Comparison of ENCODE assay signal across 17 cellular contexts in the genomic region with DNA sequence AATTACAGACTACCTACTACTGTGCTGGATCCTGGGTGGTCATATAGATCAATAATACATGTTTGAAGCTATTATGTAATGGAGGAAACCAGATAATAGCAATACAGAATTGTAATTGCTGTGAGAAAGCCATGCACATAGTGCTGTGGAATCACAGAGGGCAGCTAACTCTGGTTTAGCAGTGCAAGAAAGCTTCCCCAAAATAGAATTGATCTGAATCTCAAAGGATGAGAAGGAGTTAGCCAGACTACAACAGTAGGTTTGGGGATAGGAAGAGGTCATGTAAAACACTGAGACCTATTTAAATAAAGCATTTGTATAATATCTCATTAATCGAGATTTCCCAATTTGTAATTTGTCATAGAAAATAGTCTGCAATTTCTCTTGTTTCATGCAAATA. TPM values are rescaled to one million over a fixed set of nuclear protein-coding genes. Genes with fewer than 3 reads are reported as not detected.
A peak's percentile ranks its signal among the peaks of the same experiment; 100 is the strongest.
DNase-seq lines count a peak whose midpoint lies in the region; ATAC-seq and TF ChIP-seq lines count a peak whose summit lies in the region.
"Had no signal": no experiment of that assay in that cellular context is flagged by ENCODE, and none has a peak within 500 bp of the region (broad histone marks: within the 10 kb centered on the region; RNA-seq: fewer than 3 reads in every experiment).

No MANE protein-coding gene starts in this region.

- no peak for TF ChIP-seq CTCF in CD8-positive, alpha-beta T cell (IDR thresholded peaks at IDR 0.05)
- TF ChIP-seq CTCF in gastrocnemius medialis (IDR thresholded peaks at IDR 0.05 in 4 of 5, conservative IDR thresholded peaks at IDR 0.05 in 1 of 5): no peak
- no peak for TF ChIP-seq CTCF in PC-9 (conservative IDR thresholded peaks at IDR 0.05)

- no peak overlapping the region for H3K4me3 ChIP-seq in CD8-positive, alpha-beta T cell (ENCODE audit: low read depth, low read length)
- H3K4me3 ChIP-seq in gastrocnemius medialis (no peak overlapping the region), PC-9 (no peak overlapping the region)

- H3K36me3 Mint-ChIP-seq in activated T-cell treated with anti-CD3 and anti-CD28 coated beads, Interleukin-2, amount 50 U/mL, for 24 hours (ENCODE audit: low read depth): peaks cover 91% of the 10 kb centered on the region
- peaks cover 5 to 50% of the 10 kb centered on the region in 2 donors for H3K36me3 Mint-ChIP-seq in activated T-cell treated with anti-CD3 and anti-CD28 coated beads, Interleukin-2, amount 50 U/mL, for 72 hours (ENCODE audit: insufficient read depth in 2 of 2)
- H3K36me3 Mint-ChIP-seq in CD8-positive, alpha-beta T cell: peaks cover 81% of the 10 kb centered on the region
- H3K36me3 Mint-ChIP-seq in T-helper 17 cell (ENCODE audit: low read depth): peaks cover 3% of the 10 kb centered on the region

- no peak for ATAC-seq in activated T-cell treated with anti-CD3 and anti-CD28 coated beads, Interleukin-2, amount 50 U/mL, for 72 hours (replicated peaks in 1 of 2)
- no peak for ATAC-seq in CD8-positive, alpha-beta T cell
- no peak for ATAC-seq in T-helper 17 cell
- ATAC-seq in gastrocnemius medialis: no peak

- peaks cover 28% of the 10 kb centered on the region for H3K36me3 ChIP-seq in CD8-positive, alpha-beta T cell (ENCODE audit: insufficient read depth, low read length)
- peaks cover 0 to 35% of the 10 kb centered on the region in 2 donors for H3K36me3 ChIP-seq in gastrocnemius medialis
- peaks cover 11% of the 10 kb centered on the region; the same call in 1 of the 2 replicates for H3K36me3 ChIP-seq in PC-9 (ENCODE audit: low read depth)

- no peak overlapping the region for H3K4me2 ChIP-seq in PC-9
- H3K4me2 ChIP-seq: KMS-11 had no signal

- H2AFZ ChIP-seq in PC-9: no peak overlapping the region

- in situ Hi-C loops in gastrocnemius medialis (cut with MboI; ENCODE audit: low sequenced_read_pairs in 4 of 4): no loop called here

- POLR2A ChIA-PET in CD8-positive, alpha-beta T cell (lab: Charles Lee): no interaction called here
- POLR2A ChIA-PET in PC-9 (lab: Charles Lee; ENCODE audit: unreplicated experiment): no interaction called here

- no peaks in the 10 kb centered on the region for H3K9me3 Mint-ChIP-seq in activated T-cell treated with anti-CD3 and anti-CD28 coated beads, Interleukin-2, amount 50 U/mL, for 24 hours
- H3K9me3 Mint-ChIP-seq in activated T-cell treated with anti-CD3 and anti-CD28 coated beads, Interleukin-2, amount 50 U/mL, for 72 hours: peaks cover 0 to 1% of the 10 kb centered on the region in 2 donors
- no peaks in the 10 kb centered on the region for H3K9me3 Mint-ChIP-seq in CD8-positive, alpha-beta T cell

- no peak for DNase-seq in activated T-cell treated with anti-CD3 and anti-CD28 coated beads, Interleukin-2, amount 50 U/mL, for 24 hours
- no peak for DNase-seq in activated T-cell treated with anti-CD3 and anti-CD28 coated beads, Interleukin-2, amount 50 U/mL, for 72 hours
- DNase-seq in CD8-positive, alpha-beta T cell: no peak
- DNase-seq in T-helper 17 cell (no peak), gastrocnemius medialis (no peak), PC-9 (no peak), SHP77 (lab: John Stamatoyannopoulos, UW) (no peak), NK-92 (lab: John Stamatoyannopoulos, UW; ENCODE audit: unreplicated experiment) (no peak)
- DNase-seq: EL, NCI-H1092, NCI-H1694 treated with DMSO at 0.1 percent for 48 hours, NCI-H2107, NCI-H2227 treated with DMSO at 0.1 percent for 48 hours, NCI-H524, SHP77 treated with DMSO at 0.1 percent for 48 hours had no signal

- no peaks in the 10 kb centered on the region for H3K27me3 ChIP-seq in CD8-positive, alpha-beta T cell (ENCODE audit: insufficient read depth, low read length)
- no peaks in the 10 kb centered on the region for H3K27me3 ChIP-seq in gastrocnemius medialis
- H3K27me3 ChIP-seq in PC-9 (ENCODE audit: insufficient read depth, low read depth): no peaks in the 10 kb centered on the region

- intact Hi-C loops in CD8-positive, alpha-beta T cell (cut with DNase I, micrococcal nuclease): no loop called here
- intact Hi-C loops in gastrocnemius medialis (cut with DNase I; ENCODE audit: low total_unique reads): no loop called here
- intact Hi-C loops in PC-9 (cut with micrococcal nuclease; ENCODE audit: unreplicated experiment): no loop called here

- H3F3A ChIP-seq in PC-9 (ENCODE audit: insufficient read depth, low read depth): no peaks in the 10 kb centered on the region

- BruUV-seq in PC-9 (replicated peaks; lab: Mats Ljungman, UMichigan): no TSS peak

- H3K9me3 ChIP-seq in CD8-positive, alpha-beta T cell (ENCODE audit: low read length): no peaks in the 10 kb centered on the region
- no peaks in the 10 kb centered on the region for H3K9me3 ChIP-seq in T-helper 17 cell (ENCODE audit: control insufficient read depth, low read length, poor library complexity, severe bottlenecking)
- no peaks in the 10 kb centered on the region for H3K9me3 ChIP-seq in gastrocnemius medialis
- H3K9me3 ChIP-seq in PC-9 (ENCODE audit: insufficient read depth, low read depth): no peaks in the 10 kb centered on the region

- H3K27me3 Mint-ChIP-seq in activated T-cell treated with anti-CD3 and anti-CD28 coated beads, Interleukin-2, amount 50 U/mL, for 24 hours: no peaks in the 10 kb centered on the region
- no peaks in the 10 kb centered on the region for H3K27me3 Mint-ChIP-seq in activated T-cell treated with anti-CD3 and anti-CD28 coated beads, Interleukin-2, amount 50 U/mL, for 72 hours (ENCODE audit: low read depth)
- no peaks in the 10 kb centered on the region for H3K27me3 Mint-ChIP-seq in CD8-positive, alpha-beta T cell (ENCODE audit: low read depth)
- no peaks in the 10 kb centered on the region for H3K27me3 Mint-ChIP-seq in T-helper 17 cell

- H3K4me1 ChIP-seq in CD8-positive, alpha-beta T cell (ENCODE audit: insufficient read depth, low read length): peaks cover 44% of the 10 kb centered on the region
- H3K4me1 ChIP-seq in gastrocnemius medialis: peaks cover 65 to 68% of the 10 kb centered on the region in 2 donors
- H3K4me1 ChIP-seq in PC-9 (replicated peaks; ENCODE audit: insufficient read depth): no peaks in the 10 kb centered on the region

- no peak overlapping the region for H3K4me3 Mint-ChIP-seq in activated T-cell treated with anti-CD3 and anti-CD28 coated beads, Interleukin-2, amount 50 U/mL, for 24 hours
- H3K4me3 Mint-ChIP-seq in activated T-cell treated with anti-CD3 and anti-CD28 coated beads, Interleukin-2, amount 50 U/mL, for 72 hours: no peak overlapping the region
- H3K4me3 Mint-ChIP-seq in CD8-positive, alpha-beta T cell: no peak overlapping the region
- H3K4me3 Mint-ChIP-seq in T-helper 17 cell: no peak overlapping the region

- peaks cover 44% of the 10 kb centered on the region for H3K79me2 ChIP-seq in PC-9 (ENCODE audit: low read depth)

- H4K20me1 ChIP-seq in PC-9 (ENCODE audit: insufficient read depth): peaks cover 20% of the 10 kb centered on the region; the same call in 1 of the 2 replicates

- peak overlapping the region; percentile 45 for H3K27ac Mint-ChIP-seq in activated T-cell treated with anti-CD3 and anti-CD28 coated beads, Interleukin-2, amount 50 U/mL, for 24 hours
- H3K27ac Mint-ChIP-seq in activated T-cell treated with anti-CD3 and anti-CD28 coated beads, Interleukin-2, amount 50 U/mL, for 72 hours: no peak overlapping the region
- peak overlapping the region; percentile 52 for H3K27ac Mint-ChIP-seq in CD8-positive, alpha-beta T cell
- H3K27ac Mint-ChIP-seq in T-helper 17 cell: peak overlapping the region; percentile 78

- no peaks in the 10 kb centered on the region for H3K9me2 ChIP-seq in PC-9 (ENCODE audit: insufficient read depth)

- H3K27ac ChIP-seq in CD8-positive, alpha-beta T cell (ENCODE audit: low read depth, low read length): no peak overlapping the region
- H3K27ac ChIP-seq in gastrocnemius medialis (peak overlapping the region in 3 of 4 donors; percentile 52 to 73 (median 66)), PC-9 (no peak overlapping the region)
- H3K27ac ChIP-seq: C4-2B, KMS-11 had no signal

- CTCF ChIA-PET in CD8-positive, alpha-beta T cell (lab: Charles Lee): no interaction called here
- CTCF ChIA-PET in PC-9 (lab: Charles Lee): no interaction called here

- no peak for TF ChIP-seq POLR2A in gastrocnemius medialis (IDR thresholded peaks at IDR 0.05)

- H3K4me1 Mint-ChIP-seq in activated T-cell treated with anti-CD3 and anti-CD28 coated beads, Interleukin-2, amount 50 U/mL, for 24 hours (ENCODE audit: low read depth): peaks cover 77% of the 10 kb centered on the region
- peaks cover 52% of the 10 kb centered on the region for H3K4me1 Mint-ChIP-seq in activated T-cell treated with anti-CD3 and anti-CD28 coated beads, Interleukin-2, amount 50 U/mL, for 72 hours (ENCODE audit: low read depth)
- H3K4me1 Mint-ChIP-seq in CD8-positive, alpha-beta T cell (ENCODE audit: low read depth): peaks cover 66% of the 10 kb centered on the region
- peaks cover 29% of the 10 kb centered on the region for H3K4me1 Mint-ChIP-seq in T-helper 17 cell

RNA-seq across cellular contexts. Expression of a gene that starts 7.5 kb away (rescaled TPM):
- 100 to 1,000 TPM; 143 TPM for total RNA-seq in activated T-cell treated with anti-CD3 and anti-CD28 coated beads, Interleukin-2, amount 50 U/mL, for 72 hours
- total RNA-seq in CD8-positive, alpha-beta T cell: 100 to 1,000 TPM; 148 to 157 TPM
- 100 to 1,000 TPM; 125 to 138 TPM for total RNA-seq in T-helper 17 cell
- total RNA-seq in gastrocnemius medialis: 100 to 1,000 TPM; 103 to 170 (median 134) TPM
- 82.3 and 84.1 TPM in 2 replicates for total RNA-seq in PC-9 (2021)

Comparison
In these comparisons a context has a peak if more than half of its experiments do, and no peak if none do; other contexts are left out.
1. H3K27ac ChIP-seq: peak in gastrocnemius medialis (3 of 4); none in CD8-positive, alpha-beta T cell (single experiment) and PC-9 (single experiment).